8 cellular contexts compared by ENCODE assay signal in the genomic region with DNA sequence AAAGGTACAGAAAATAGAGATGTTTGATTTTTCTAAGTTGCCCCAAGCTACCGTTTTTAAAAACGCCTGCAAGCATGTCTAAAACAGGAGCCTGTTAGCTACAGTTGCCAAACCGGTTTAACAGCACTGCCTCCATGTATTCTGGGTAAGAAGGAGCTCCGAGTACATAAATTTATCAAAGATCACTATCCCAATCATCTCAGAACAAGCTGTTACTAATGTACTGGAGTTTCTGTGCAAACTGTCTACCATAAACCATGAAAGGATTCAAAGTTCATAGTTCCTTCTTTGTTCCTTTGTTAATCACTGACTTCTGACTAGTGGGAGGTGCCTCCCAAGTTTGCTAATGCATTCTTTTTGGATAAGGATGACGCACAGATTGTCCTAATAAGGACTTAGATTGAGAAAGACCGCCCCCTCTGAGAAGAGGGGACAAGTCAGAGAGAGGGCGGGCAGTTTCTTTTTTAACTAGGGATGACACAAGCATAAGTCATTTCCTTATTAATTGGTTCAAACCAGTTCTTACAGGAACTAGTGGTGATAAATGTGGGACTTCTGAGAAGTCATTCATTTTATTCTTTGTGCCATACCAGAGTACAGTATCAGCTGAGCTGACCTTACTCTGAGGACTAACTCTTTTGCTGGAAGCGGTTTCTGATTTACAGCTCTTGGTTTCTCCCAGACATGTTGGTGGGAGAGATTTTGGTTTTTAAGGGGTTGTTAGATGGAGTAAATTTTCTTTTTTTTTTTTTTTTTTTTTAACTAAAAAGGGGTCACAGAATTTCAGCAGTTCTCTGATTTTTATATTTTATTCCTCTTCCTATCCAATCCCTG. TPM values are rescaled to one million over a fixed set of nuclear protein-coding genes. Genes with fewer than 3 reads are reported as not detected.
DNase-seq lines count a peak whose midpoint lies in the region; ATAC-seq and TF ChIP-seq lines count a peak whose summit lies in the region.

No MANE protein-coding gene starts in this region.

- H3K27me3 Mint-ChIP-seq in CD4-positive, alpha-beta memory T cell, result no peaks in the 10 kb centered on the region
- peaks cover 26% of the 10 kb centered on the region for H3K27me3 Mint-ChIP-seq in activated CD4-positive, alpha-beta memory T cell treated with anti-CD3 and anti-CD28 coated beads for 36 hours

- H3K4me1 ChIP-seq in CD4-positive, alpha-beta memory T cell (ENCODE audit: insufficient read depth, low read length), result peaks cover 19% of the 10 kb centered on the region
- H3K4me1 ChIP-seq in mucosa of descending colon (ENCODE audit: low read depth) (peaks cover 23% of the 10 kb centered on the region), transverse colon (peaks cover 13 to 42% (median 29%) of the 10 kb centered on the region in 4 donors)

- peak; percentile 84 to 95 (median 91) for DNase-seq in CD4-positive, alpha-beta memory T cell
- DNase-seq in NCI-H526 (lab: John Stamatoyannopoulos, UW) (peak; percentile 98 to 99), epithelial cell of esophagus (ENCODE audit: low read depth) (peak; percentile 99), mucosa of descending colon (peak in 1 of 3 donors; percentile 88), transverse colon (peak; percentile 83)
- peak; percentile 75 for DNase-seq in activated CD4-positive, alpha-beta memory T cell treated with anti-CD3 and anti-CD28 coated beads for 36 hours

- peaks cover 0 to 2% (median 0%) of the 10 kb centered on the region in 8 donors for H3K9me3 Mint-ChIP-seq in CD4-positive, alpha-beta memory T cell
- H3K9me3 Mint-ChIP-seq in activated CD4-positive, alpha-beta memory T cell treated with anti-CD3 and anti-CD28 coated beads for 36 hours, result peaks cover 5% of the 10 kb centered on the region

- peaks cover 24 to 60% (median 36%) of the 10 kb centered on the region in 4 donors for H3K4me1 Mint-ChIP-seq in CD4-positive, alpha-beta memory T cell
- H3K4me1 Mint-ChIP-seq in activated CD4-positive, alpha-beta memory T cell treated with anti-CD3 and anti-CD28 coated beads for 36 hours (ENCODE audit: low read depth), result peaks cover 51% of the 10 kb centered on the region

- peak; percentile 68 for ATAC-seq in GM19025 (IDR thresholded peaks at IDR 0.05; ENCODE audit: low read depth, unreplicated experiment)
- peak; percentile 72 for ATAC-seq in HG03139 (IDR thresholded peaks at IDR 0.05; ENCODE audit: unreplicated experiment)
- peak; percentile 84 for ATAC-seq in mucosa of descending colon

- intact Hi-C loops in CD4-positive, alpha-beta memory T cell (cut with micrococcal nuclease), result loop anchor here (1.0 to 2.0 kb wide), 3 partner anchors 8 to 55 kb away; a partner anchor contains a TSS
- intact Hi-C loops in activated CD4-positive, alpha-beta memory T cell treated with anti-CD3 and anti-CD28 coated beads for 36 hours (cut with micrococcal nuclease), result loop anchor here (1.0 kb wide), 3 partner anchors 8 to 84 kb away; no protein-coding TSS in a partner anchor
- intact Hi-C loops in mucosa of descending colon (cut with DNase I, micrococcal nuclease), result loop anchor here in 1 of 2 donors (10.0 kb wide), 1 partner anchor 53 kb away; no protein-coding TSS in a partner anchor
- intact Hi-C loops in transverse colon (cut with DNase I; ENCODE audit: low total_unique reads), result no loop called here

- TF ChIP-seq EP300 in transverse colon (IDR thresholded peaks at IDR 0.05; ENCODE audit: low read depth), result peak; percentile 91

- POLR2A ChIA-PET in CD4-positive, alpha-beta memory T cell (lab: Charles Lee; ENCODE audit: partially characterized antibody), result interaction anchor here (0.7 to 18.0 kb wide), 18 partner anchors 9 to 762 kb away, joined by 3 to 365 read pairs (median 4); a partner anchor contains a TSS
- POLR2A ChIA-PET in activated CD4-positive, alpha-beta memory T cell treated with anti-CD3 and anti-CD28 coated beads for 36 hours (lab: Charles Lee), result interaction anchor here (0.6 to 27.5 kb wide), 14 partner anchors 8 to 1498 kb away, joined by 3 to 1283 read pairs (median 8); a partner anchor contains a TSS

- H3K36me3 ChIP-seq in CD4-positive, alpha-beta memory T cell (ENCODE audit: insufficient read depth, low read length), result no peaks in the 10 kb centered on the region
- no peaks in the 10 kb centered on the region for H3K36me3 ChIP-seq in mucosa of descending colon (ENCODE audit: low read depth)
- peaks cover 0 to 8% (median 3%) of the 10 kb centered on the region in 4 donors for H3K36me3 ChIP-seq in transverse colon

- CTCF ChIA-PET in CD4-positive, alpha-beta memory T cell (lab: Charles Lee; ENCODE audit: partially characterized antibody), result interaction anchor here (0.6 to 6.9 kb wide), 10 partner anchors 9 to 86 kb away, joined by 3 to 132 read pairs (median 8); no protein-coding TSS in a partner anchor
- CTCF ChIA-PET in activated CD4-positive, alpha-beta memory T cell treated with anti-CD3 and anti-CD28 coated beads for 36 hours (lab: Charles Lee), result interaction anchor here (0.6 to 4.1 kb wide), 10 partner anchors 8 to 90 kb away, joined by 3 to 20 read pairs (median 4); no protein-coding TSS in a partner anchor

- H3K4me3 ChIP-seq in CD4-positive, alpha-beta memory T cell (ENCODE audit: low read length in 2 of 2), result peak overlapping the region; percentile 78 to 94
- H3K4me3 ChIP-seq in epithelial cell of esophagus (ENCODE audit: low read length) (peak overlapping the region; percentile 93), mucosa of descending colon (peak overlapping the region; percentile 68), transverse colon (peak overlapping the region; percentile 30 to 79 (median 66))

- H3K9me3 ChIP-seq in CD4-positive, alpha-beta memory T cell (ENCODE audit: control insufficient read depth in 1 of 2, low read length in 2 of 2), result no peaks in the 10 kb centered on the region
- H3K9me3 ChIP-seq in mucosa of descending colon (no peaks in the 10 kb centered on the region), transverse colon (no peaks in the 10 kb centered on the region)

- peak overlapping the region; percentile 94 to 100 (median 97) for H3K4me3 Mint-ChIP-seq in CD4-positive, alpha-beta memory T cell
- peak overlapping the region; percentile 98 for H3K4me3 Mint-ChIP-seq in activated CD4-positive, alpha-beta memory T cell treated with anti-CD3 and anti-CD28 coated beads for 36 hours

- H3K27me3 ChIP-seq in CD4-positive, alpha-beta memory T cell (ENCODE audit: insufficient read depth, low read length), result no peaks in the 10 kb centered on the region
- no peaks in the 10 kb centered on the region for H3K27me3 ChIP-seq in transverse colon

- TF ChIP-seq POLR2A in transverse colon (IDR thresholded peaks at IDR 0.05), result peak; percentile 99

- in situ Hi-C loops in transverse colon (cut with MboI; ENCODE audit: low pct_ligation_motif_present in 1 of 4, low pct_unique_long_range_greater_than_20kb in 1 of 4, low sequenced_read_pairs in 3 of 4), result no loop called here

- H3K27ac Mint-ChIP-seq in CD4-positive, alpha-beta memory T cell, result peak overlapping the region; percentile 96 to 99 (median 98)
- H3K27ac Mint-ChIP-seq in activated CD4-positive, alpha-beta memory T cell treated with anti-CD3 and anti-CD28 coated beads for 36 hours, result peak overlapping the region; percentile 100

- TF ChIP-seq CTCF in epithelial cell of esophagus (IDR thresholded peaks at IDR 0.05; ENCODE audit: insufficient read depth, low read depth, low read length, missing control alignments) (no peak), mucosa of descending colon (IDR thresholded peaks at IDR 0.05) (no peak), transverse colon (IDR thresholded peaks at IDR 0.05) (no peak)

- H3K27ac ChIP-seq in CD4-positive, alpha-beta memory T cell (ENCODE audit: low read depth, low read length), result peak overlapping the region; percentile 93
- peak overlapping the region; percentile 91 to 99 (median 95) for H3K27ac ChIP-seq in transverse colon

- WGBS in transverse colon (ENCODE audit: low coverage in 1 of 2), 2 donors, result 2 to 9% methylated on average over 6 to 8 of the region's 8 CpGs

- H3K36me3 Mint-ChIP-seq in CD4-positive, alpha-beta memory T cell, result peaks cover 33 to 39% of the 10 kb centered on the region in 2 donors
- peaks cover 73% of the 10 kb centered on the region for H3K36me3 Mint-ChIP-seq in activated CD4-positive, alpha-beta memory T cell treated with anti-CD3 and anti-CD28 coated beads for 36 hours

RNA-seq across cellular contexts. Expression of a gene that starts 55.2 kb away (rescaled TPM):
- 10 to 100 TPM; 42.4 to 44.0 TPM for total RNA-seq in CD4-positive, alpha-beta memory T cell
- 10 to 100 TPM; 13.6 to 22.6 TPM for polyA plus RNA-seq in CD4-positive, alpha-beta memory T cell
- 10 to 100 TPM; 11.0 to 12.7 TPM for total RNA-seq in activated CD4-positive, alpha-beta memory T cell treated with anti-CD3 and anti-CD28 coated beads for 36 hours
- total RNA-seq in mucosa of descending colon (10 to 100 TPM in 1 of 3 donors, 1 to 10 TPM in 2; 6.1 to 11.4 (median 6.2) TPM), transverse colon (10 to 100 TPM in 1 of 4 donors, 1 to 10 TPM in 2, under 1 TPM in 1; 0.80 to 13.3 (median 4.1) TPM)

RNA-seq across cellular contexts. Expression of a gene that starts 55.3 kb away (rescaled TPM):
- total RNA-seq in CD4-positive, alpha-beta memory T cell, result 10 to 100 TPM; 57.2 to 67.4 TPM
- polyA plus RNA-seq in CD4-positive, alpha-beta memory T cell, result 10 to 100 TPM; 21.2 to 27.1 TPM
- total RNA-seq in activated CD4-positive, alpha-beta memory T cell treated with anti-CD3 and anti-CD28 coated beads for 36 hours, result 10 to 100 TPM; 41.6 to 44.8 TPM
- 10 to 100 TPM; 27.9 to 41.7 (median 30.6) TPM for total RNA-seq in mucosa of descending colon
- 10 to 100 TPM; 18.3 to 51.3 (median 28.1) TPM for total RNA-seq in transverse colon
